Comparison of ENCODE assay signal across 20 cellular contexts in the genomic region with DNA sequence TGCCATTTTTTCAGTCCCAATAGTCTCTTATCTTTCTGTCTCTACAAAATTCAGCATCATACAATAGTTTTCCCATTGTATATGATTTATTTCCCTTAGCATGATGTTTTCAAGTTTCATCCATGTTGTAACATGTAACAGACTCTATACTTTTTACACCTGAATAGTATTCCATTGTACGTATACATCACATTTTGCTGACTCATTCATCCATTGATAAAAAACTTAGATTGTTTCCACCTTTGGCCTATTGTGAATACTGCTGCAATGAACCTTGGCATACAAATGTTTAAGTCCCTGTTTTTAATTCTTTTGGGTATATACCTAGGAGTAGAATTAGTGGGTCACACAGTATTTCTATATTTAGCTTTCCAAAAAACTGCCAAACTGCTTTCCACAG.
DNase-seq lines count a peak whose midpoint lies in the region; ATAC-seq, FAIRE-seq and TF ChIP-seq lines count a peak whose summit lies in the region.
"Had no signal": no experiment of that assay in that cellular context is flagged by ENCODE, and none has a peak within 500 bp of the region (broad histone marks: within the 10 kb centered on the region; RNA-seq: fewer than 3 reads in every experiment).

No MANE protein-coding gene starts in this region.

- intact Hi-C loops in HepG2 (cut with micrococcal nuclease; ENCODE audit: unreplicated experiment) (no loop called here), right lobe of liver (cut with DNase I) (no loop called here), IMR-90 (cut with micrococcal nuclease) (no loop called here), K562 (cut with micrococcal nuclease) (no loop called here)

- no peak overlapping the region for H4K5ac ChIP-seq in IMR-90 (ENCODE audit: low read depth, low read length)

- no peak overlapping the region for H4K8ac ChIP-seq in IMR-90 (ENCODE audit: low read depth in 2 of 2, low read length in 2 of 2)

- in situ Hi-C loops in HepG2 (cut with HindIII; ENCODE audit: extremely low pct_ligation_motif_present, low pct_unique_long_range_greater_than_20kb) = no loop called here
- in situ Hi-C loops in IMR-90 (cut with MboI; ENCODE audit: low sequenced_read_pairs) = no loop called here
- in situ Hi-C loops in K562 (cut with MboI) = no loop called here

- H3K36me3 Mint-ChIP-seq in activated T-helper 17 cell treated with anti-CD3 and anti-CD28 coated beads, Interleukin-2, amount 50 U/mL, for 72 hours (ENCODE audit: low read depth) = no peaks in the 10 kb centered on the region
- H3K36me3 Mint-ChIP-seq: CD14-positive monocyte; CD4-positive, alpha-beta memory T cell; CD4-positive, CD25-positive, alpha-beta regulatory T cell; CD8-positive, alpha-beta memory T cell had no signal

- no peak overlapping the region for H3K27ac ChIP-seq in HepG2 (ENCODE audit: extremely low read length, insufficient read depth, low read length)
- H3K27ac ChIP-seq in right lobe of liver = no peak overlapping the region
- H3K27ac ChIP-seq in IMR-90 (ENCODE audit: insufficient read depth, low read length) = no peak overlapping the region
- no peak overlapping the region for H3K27ac ChIP-seq in K562 (ENCODE audit: extremely low read depth, low read depth, low read length)
- H3K27ac ChIP-seq: 22Rv1, BLaER1 had no signal

- H4K20me1 ChIP-seq in HepG2 (ENCODE audit: insufficient read depth, low read length) = no peaks in the 10 kb centered on the region
- no peaks in the 10 kb centered on the region for H4K20me1 ChIP-seq in IMR-90 (ENCODE audit: insufficient read depth, low read length)
- no peaks in the 10 kb centered on the region for H4K20me1 ChIP-seq in K562 (replicated peaks; ENCODE audit: control insufficient read depth, insufficient read depth, low read length)
- H4K20me1 ChIP-seq: BLaER1 had no signal

- TF ChIP-seq CTCF in HepG2 (CRISPR knock-in tag; IDR thresholded peaks at IDR 0.05) = no peak
- TF ChIP-seq CTCF in right lobe of liver (IDR thresholded peaks at IDR 0.05) = no peak
- no peak for TF ChIP-seq CTCF in IMR-90 (conservative IDR thresholded peaks at IDR 0.05; ENCODE audit: low read depth, low read length)
- no peak for TF ChIP-seq CTCF in K562 (IDR thresholded peaks at IDR 0.05 in 2 of 3, conservative IDR thresholded peaks at IDR 0.05 in 1 of 3; ENCODE audit: insufficient read depth in 2 of 3, low read depth in 1 of 3, low read length in 3 of 3)

- H3K27ac Mint-ChIP-seq in activated T-helper 17 cell treated with anti-CD3 and anti-CD28 coated beads, Interleukin-2, amount 50 U/mL, for 72 hours = no peak overlapping the region
- H3K27ac Mint-ChIP-seq: CD14-positive monocyte; CD4-positive, alpha-beta memory T cell; CD4-positive, CD25-positive, alpha-beta regulatory T cell had no signal

- no peak overlapping the region for H2AK5ac ChIP-seq in IMR-90 (ENCODE audit: low read depth, low read length)

- no peaks in the 10 kb centered on the region for H3K9me3 ChIP-seq in HepG2 (ENCODE audit: low read length)
- no peaks in the 10 kb centered on the region for H3K9me3 ChIP-seq in right lobe of liver
- no peaks in the 10 kb centered on the region for H3K9me3 ChIP-seq in IMR-90 (ENCODE audit: control insufficient read depth, insufficient read depth, low read length)
- H3K9me3 ChIP-seq in K562 (replicated peaks; ENCODE audit: control insufficient read depth, insufficient read depth, low read depth, low read length) = no peaks in the 10 kb centered on the region
- H3K9me3 ChIP-seq: BE2C, BLaER1 had no signal

- H2AK9ac ChIP-seq in IMR-90 (replicated peaks; ENCODE audit: low read depth, low read length, poor library complexity) = no peak overlapping the region

- no peaks in the 10 kb centered on the region for H3K79me1 ChIP-seq in IMR-90 (ENCODE audit: low read depth in 1 of 2, low read length in 2 of 2)

- POLR2A ChIA-PET in HepG2 (lab: Yijun Ruan, JAX) (no interaction called here), IMR-90 (lab: Charles Lee; ENCODE audit: unreplicated experiment) (no interaction called here), K562 (lab: Yijun Ruan, JAX) (no interaction called here)

- CTCF ChIA-PET in HepG2 (lab: Yijun Ruan, JAX; ENCODE audit: low intra/inter-chr PET ratio, low total read pairs) (no interaction called here), IMR-90 (lab: Yijun Ruan, JAX) (no interaction called here), K562 (lab: Yijun Ruan, JAX; ENCODE audit: low intra/inter-chr PET ratio) (no interaction called here)

- H2AFZ ChIP-seq in HepG2 (ENCODE audit: low read length) = no peak overlapping the region
- H2AFZ ChIP-seq in IMR-90 (replicated peaks; ENCODE audit: low read length, poor library complexity) = no peak overlapping the region
- no peak overlapping the region for H2AFZ ChIP-seq in K562 (ENCODE audit: low read depth, low read length)

- no peaks in the 10 kb centered on the region for H3K4me1 ChIP-seq in HepG2 (ENCODE audit: insufficient read depth, low read length)
- no peaks in the 10 kb centered on the region for H3K4me1 ChIP-seq in right lobe of liver
- H3K4me1 ChIP-seq in IMR-90 (ENCODE audit: control insufficient read depth, insufficient read depth, low read length) = no peaks in the 10 kb centered on the region
- no peaks in the 10 kb centered on the region for H3K4me1 ChIP-seq in K562 (replicated peaks in 1 of 2; ENCODE audit: control insufficient read depth in 2 of 2, insufficient read depth in 2 of 2, low read length in 2 of 2)
- H3K4me1 ChIP-seq: BE2C, BLaER1 had no signal

- TF ChIP-seq RAD21 in HepG2 (CRISPR knock-in tag; IDR thresholded peaks at IDR 0.05) (no peak), IMR-90 (IDR thresholded peaks at IDR 0.05; ENCODE audit: low read length) (no peak), K562 (CRISPR knock-in tag; conservative IDR thresholded peaks at IDR 0.05 in 1 of 2, IDR thresholded peaks at IDR 0.05 in 1 of 2) (no peak)

- no peaks in the 10 kb centered on the region for H3K27me3 Mint-ChIP-seq in activated T-helper 17 cell treated with anti-CD3 and anti-CD28 coated beads, Interleukin-2, amount 50 U/mL, for 72 hours
- H3K27me3 Mint-ChIP-seq: CD4-positive, alpha-beta memory T cell; CD4-positive, CD25-positive, alpha-beta regulatory T cell; CD8-positive, alpha-beta memory T cell had no signal

- no peaks in the 10 kb centered on the region for H3K9me1 ChIP-seq in IMR-90 (ENCODE audit: insufficient read depth, low read length)
- no peaks in the 10 kb centered on the region for H3K9me1 ChIP-seq in K562 (ENCODE audit: control insufficient read depth, insufficient read depth, low read length)

- no peak overlapping the region for H3K4ac ChIP-seq in IMR-90 (ENCODE audit: low read depth, low read length)

- no peak overlapping the region for H3K4me3 Mint-ChIP-seq in activated T-helper 17 cell treated with anti-CD3 and anti-CD28 coated beads, Interleukin-2, amount 50 U/mL, for 72 hours
- H3K4me3 Mint-ChIP-seq: CD14-positive monocyte; CD4-positive, alpha-beta memory T cell; CD4-positive, CD25-positive, alpha-beta regulatory T cell; CD8-positive, alpha-beta memory T cell had no signal

- no peak overlapping the region for H3K23ac ChIP-seq in IMR-90 (ENCODE audit: low read depth, low read length)

- H3K79me2 ChIP-seq in HepG2 (ENCODE audit: insufficient read depth, low read length) (no peaks in the 10 kb centered on the region), K562 (ENCODE audit: control insufficient read depth, insufficient read depth, low read length) (no peaks in the 10 kb centered on the region)

- no peak overlapping the region for H3K14ac ChIP-seq in IMR-90 (replicated peaks; ENCODE audit: low read depth, low read length)

- dilution Hi-C loops in IMR-90 (cut with HindIII; ENCODE audit: low sequenced_read_pairs, unreplicated experiment) = no loop called here

- no peak overlapping the region for H3K56ac ChIP-seq in IMR-90 (ENCODE audit: extremely low read depth, insufficient read depth, low read length)

- no peak for DNase-seq in HepG2 (ENCODE audit: low spot score)
- DNase-seq in right lobe of liver = no peak
- no peak for DNase-seq in IMR-90
- DNase-seq in K562 (ENCODE audit: extremely low read depth in 1 of 4, low spot score in 3 of 4) = no peak
- DNase-seq: ACHN; BE2C; C1 segment of cervical spinal cord; CD4-positive, alpha-beta memory T cell; CD4-positive, CD25-positive, alpha-beta regulatory T cell; CD8-positive, alpha-beta memory T cell; COR-L47; DMS79 treated with DMSO at 0.1 percent for 48 hours; GF-D8 had no signal

- H3K9ac ChIP-seq in HepG2 (ENCODE audit: insufficient read depth, low read depth, low read length) = no peak overlapping the region
- H3K9ac ChIP-seq in IMR-90 (ENCODE audit: low read depth, low read length) = no peak overlapping the region
- no peak overlapping the region for H3K9ac ChIP-seq in K562 (ENCODE audit: insufficient read depth in 1 of 2, low read depth in 2 of 2, low read length in 2 of 2)
- H3K9ac ChIP-seq: BLaER1 had no signal

- H4K91ac ChIP-seq in IMR-90 (ENCODE audit: insufficient read depth, low read depth, low read length) = no peak overlapping the region

- TF ChIP-seq POLR2A in HepG2 (IDR thresholded peaks at IDR 0.05; ENCODE audit: insufficient read depth in 1 of 2, low read depth in 2 of 2, low read length in 2 of 2) (no peak), right lobe of liver (IDR thresholded peaks at IDR 0.05) (no peak), IMR-90 (IDR thresholded peaks at IDR 0.05; ENCODE audit: low read depth, low read length) (no peak), K562 (conservative IDR thresholded peaks at IDR 0.05) (no peak)

- peaks cover 11% of the 10 kb centered on the region for H3K9me3 Mint-ChIP-seq in activated T-helper 17 cell treated with anti-CD3 and anti-CD28 coated beads, Interleukin-2, amount 50 U/mL, for 72 hours

- H2BK5ac ChIP-seq in IMR-90 (ENCODE audit: low read depth, low read length, poor library complexity, severe bottlenecking) = no peak overlapping the region

- no peak overlapping the region for H2BK120ac ChIP-seq in IMR-90 (ENCODE audit: low read depth, low read length)

- 6% methylated on average over 1 of the region's 1 CpG for WGBS in HepG2 (ENCODE audit: low lambda C conversion rate)
- 69% methylated on average over 1 of the region's 1 CpG for WGBS in right lobe of liver (ENCODE audit: insufficient coverage, low coverage, low lambda C conversion rate, missing lambda C conversion rate)
- WGBS in IMR-90 (ENCODE audit: extremely low coverage in 2 of 2, insufficient read length in 1 of 2), 2 experiments = no CpG with 5 or more reads among the region's 1 CpG
- WGBS in K562 (ENCODE audit: insufficient coverage, low coverage, missing lambda C conversion rate) = 4% methylated on average over 1 of the region's 1 CpG

- H3K36me3 ChIP-seq in HepG2 (replicated peaks in 1 of 2; ENCODE audit: control insufficient read depth in 1 of 2, insufficient read depth in 2 of 2, low read length in 2 of 2) (no peaks in the 10 kb centered on the region), right lobe of liver (no peaks in the 10 kb centered on the region), IMR-90 (ENCODE audit: control insufficient read depth, insufficient read depth, low read length) (no peaks in the 10 kb centered on the region), K562 (ENCODE audit: control insufficient read depth, insufficient read depth, low read length) (no peaks in the 10 kb centered on the region)
- H3K36me3 ChIP-seq: BE2C, BLaER1 had no signal

- ATAC-seq in HepG2 = no peak
- ATAC-seq in right lobe of liver = no peak
- no peak for ATAC-seq in IMR-90 (ENCODE audit: low read depth)
- no peak for ATAC-seq in K562
- ATAC-seq in activated T-helper 17 cell treated with anti-CD3 and anti-CD28 coated beads, Interleukin-2, amount 50 U/mL, for 72 hours (replicated peaks) = no peak
- ATAC-seq in HG03571 (IDR thresholded peaks at IDR 0.05; ENCODE audit: unreplicated experiment) = no peak

- FAIRE-seq in HepG2 (lab: Jason Lieb, UNC) = no peak
- FAIRE-seq in K562 (lab: Jason Lieb, UNC) = no peak
- FAIRE-seq: GM12891, GM19239 had no signal

- no peak for TF ChIP-seq EP300 in HepG2 (IDR thresholded peaks at IDR 0.05; ENCODE audit: low read depth in 2 of 2, low read length in 2 of 2)
- no peak for TF ChIP-seq EP300 in HepG2 (CRISPR knock-in tag; IDR thresholded peaks at IDR 0.05; ENCODE audit: borderline replicate concordance)
- no peak for TF ChIP-seq EP300 in K562 (IDR thresholded peaks at IDR 0.05; ENCODE audit: low read length)

- no peak overlapping the region for H2BK20ac ChIP-seq in IMR-90 (ENCODE audit: low read depth, low read length)

- H3K4me2 ChIP-seq in HepG2 (ENCODE audit: low read depth, low read length) (no peak overlapping the region), IMR-90 (ENCODE audit: low read depth, low read length) (no peak overlapping the region), K562 (ENCODE audit: insufficient read depth, low read length) (no peak overlapping the region)
- H3K4me2 ChIP-seq: BLaER1 had no signal

- no peaks in the 10 kb centered on the region for H3K4me1 Mint-ChIP-seq in activated T-helper 17 cell treated with anti-CD3 and anti-CD28 coated beads, Interleukin-2, amount 50 U/mL, for 72 hours
- H3K4me1 Mint-ChIP-seq: CD14-positive monocyte; CD4-positive, alpha-beta memory T cell; CD4-positive, CD25-positive, alpha-beta regulatory T cell; CD8-positive, alpha-beta memory T cell had no signal

- H3K18ac ChIP-seq in IMR-90 (ENCODE audit: low read depth, low read length) = no peak overlapping the region

- BruUV-seq in HepG2 (replicated peaks; lab: Mats Ljungman, UMichigan) (no TSS peak), IMR-90 (replicated peaks; lab: Mats Ljungman, UMichigan) (no TSS peak), K562 (replicated peaks; lab: Mats Ljungman, UMichigan) (no TSS peak)

- H3K27me3 ChIP-seq in HepG2 (ENCODE audit: control insufficient read depth in 1 of 2, insufficient read depth in 2 of 2, low read length in 2 of 2) (no peaks in the 10 kb centered on the region), right lobe of liver (no peaks in the 10 kb centered on the region), IMR-90 (ENCODE audit: control insufficient read depth, insufficient read depth, low read length) (no peaks in the 10 kb centered on the region), K562 (ENCODE audit: control insufficient read depth in 2 of 2, insufficient read depth in 2 of 2, low read length in 2 of 2) (no peaks in the 10 kb centered on the region)
- H3K27me3 ChIP-seq: BE2C, BLaER1 had no signal

- H2BK15ac ChIP-seq in IMR-90 (ENCODE audit: low read depth, low read length) = no peak overlapping the region

- H3K4me3 ChIP-seq in HepG2 (replicated peaks in 1 of 3; ENCODE audit: insufficient read depth in 1 of 3, low read depth in 2 of 3, low read length in 3 of 3) (no peak overlapping the region), right lobe of liver (no peak overlapping the region), IMR-90 (ENCODE audit: insufficient read depth, low read depth, low read length) (no peak overlapping the region), K562 (no peak overlapping the region)
- H3K4me3 ChIP-seq: BLaER1 had no signal
